1 cellular context compared by ENCODE assay signal in genomic region chr6:102764317-102764716, GRCh38.
TF ChIP-seq lines count a peak whose summit lies in the region.

No MANE protein-coding gene starts in this region.

TF ChIP-seq in GM23338, 12 proteins besides CTCF, POLR2A, EP300 and RAD21 (continued from another document):
- no peak for TF ChIP-seq ETS1 (IDR thresholded peaks at IDR 0.05)
- no peak for TF ChIP-seq ZNF462 (CRISPR knock-in tag; IDR thresholded peaks at IDR 0.05)
